ENCODE assay signal across 12 cellular contexts in the genomic region with DNA sequence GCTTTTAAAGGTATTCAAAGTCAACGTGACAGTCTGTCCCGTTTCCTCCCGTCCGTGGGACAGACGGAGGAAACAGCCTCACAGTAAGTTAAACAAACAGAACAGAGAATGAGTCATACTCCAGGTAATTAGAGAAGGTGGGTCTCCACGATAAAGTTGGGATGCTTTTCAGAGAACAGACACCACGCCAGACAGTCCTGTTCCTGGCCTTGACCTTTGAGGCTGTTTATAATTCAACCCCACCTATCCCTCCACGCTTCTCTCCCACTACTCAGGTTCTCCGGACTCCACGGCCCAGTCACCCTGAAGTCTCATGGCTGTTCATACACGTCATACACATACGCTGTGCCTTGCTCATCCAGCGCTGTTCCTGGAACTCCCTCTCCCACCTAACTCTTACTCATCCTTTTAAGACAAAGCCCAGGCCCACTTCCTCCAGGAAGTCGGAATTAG. TPM values are rescaled to one million over a fixed set of nuclear protein-coding genes. Genes with fewer than 3 reads are reported as not detected.
DNase-seq lines count a peak whose midpoint lies in the region; ATAC-seq and TF ChIP-seq lines count a peak whose summit lies in the region.
"Had no signal": no experiment of that assay in that cellular context is flagged by ENCODE, and none has a peak within 500 bp of the region (broad histone marks: within the 10 kb centered on the region; RNA-seq: fewer than 3 reads in every experiment).

No MANE protein-coding gene starts in this region.

- no peaks in the 10 kb centered on the region for H3K27me3 Mint-ChIP-seq in neural crest cell (ENCODE audit: low read depth)

- no peaks in the 10 kb centered on the region for H3K36me3 ChIP-seq in duodenal mucosa (ENCODE audit: control insufficient read depth in 1 of 2, insufficient read depth in 2 of 2, low read length in 2 of 2)

- H3K4me3 Mint-ChIP-seq in neural crest cell: peak overlapping the region; percentile 3

- intact Hi-C loops in left ventricle myocardium superior (cut with micrococcal nuclease): no loop called here

- H3K27me3 ChIP-seq in duodenal mucosa (ENCODE audit: control insufficient read depth in 1 of 2, insufficient read depth in 2 of 2, low read length in 2 of 2): no peaks in the 10 kb centered on the region

- H3K4me1 ChIP-seq in duodenal mucosa (ENCODE audit: control insufficient read depth in 1 of 2, insufficient read depth in 2 of 2, low read length in 2 of 2): peaks cover 17 to 18% of the 10 kb centered on the region in 2 donors

- no peak for ATAC-seq in left ventricle myocardium superior

- no peak overlapping the region for H3K27ac Mint-ChIP-seq in neural crest cell (ENCODE audit: unreplicated experiment)

- peak overlapping the region in 1 of 2 donors; percentile 20 for H3K4me3 ChIP-seq in duodenal mucosa (ENCODE audit: low read depth in 1 of 2, low read length in 2 of 2)
- H3K4me3 ChIP-seq: left ventricle myocardium inferior had no signal

- TF ChIP-seq CTCF in neural crest cell (conservative IDR thresholded peaks at IDR 0.05): no peak

- H3K27ac ChIP-seq in duodenal mucosa (ENCODE audit: low read depth, low read length): peak overlapping the region; percentile 10
- H3K27ac ChIP-seq: left ventricle myocardium inferior had no signal

- H3K9me3 Mint-ChIP-seq in neural crest cell: no peaks in the 10 kb centered on the region

- H3K9ac ChIP-seq in duodenal mucosa (ENCODE audit: low read depth in 1 of 2, low read length in 2 of 2): peak overlapping the region in 1 of 2 donors; percentile 36

- no peaks in the 10 kb centered on the region for H3K9me3 ChIP-seq in duodenal mucosa (ENCODE audit: control insufficient read depth in 1 of 2, low read length in 2 of 2)
- H3K9me3 ChIP-seq: left ventricle myocardium inferior had no signal

- H3K4me1 Mint-ChIP-seq in neural crest cell: peaks cover 8% of the 10 kb centered on the region

- DNase-seq in DMS53 treated with DMSO at 0.1 percent for 48 hours (lab: John Stamatoyannopoulos, UW; ENCODE audit: unreplicated experiment) (peak; percentile 85), LoVo (ENCODE audit: low spot score) (peak; percentile 80), neural crest cell (ENCODE audit: low read depth, low spot score) (no peak), cerebellum (ENCODE audit: low spot score) (no peak), left ventricle myocardium superior (no peak), middle frontal gyrus (ENCODE audit: extremely low spot score, low spot score) (no peak)
- no peak for DNase-seq in stimulated activated CD4-positive, alpha-beta T cell treated with anti-CD3 and anti-CD28 coated beads, Interleukin-2, amount 100 ng/mL, for 48 hours
- DNase-seq: left ventricle myocardium inferior; NCI-H446; stimulated activated naive CD4-positive, alpha-beta T cell; T-helper 1 cell had no signal

- no peaks in the 10 kb centered on the region for H3K36me3 Mint-ChIP-seq in neural crest cell (ENCODE audit: low read depth)

RNA-seq across cellular contexts. Expression of gene ARHGEF18, which starts 42.5 kb away (rescaled TPM):
- total RNA-seq in neural crest cell (36.5 and 38.3 TPM in 2 replicates), cerebellum (19.6 TPM), left ventricle myocardium superior (10.1 TPM)

Comparison
In these comparisons a context has a peak if more than half of its experiments do, and no peak if none do; other contexts are left out.
1. DNase-seq: peak in DMS53 treated with DMSO at 0.1 percent for 48 hours (single experiment) and LoVo (single experiment); none in neural crest cell (single experiment), stimulated activated CD4-positive, alpha-beta T cell treated with anti-CD3 and anti-CD28 coated beads, Interleukin-2, amount 100 ng/mL, for 48 hours (0 of 2), cerebellum (single experiment), left ventricle myocardium superior (single experiment) and middle frontal gyrus (single experiment).